ENCODE assay signal across 24 cellular contexts in the genomic region with DNA sequence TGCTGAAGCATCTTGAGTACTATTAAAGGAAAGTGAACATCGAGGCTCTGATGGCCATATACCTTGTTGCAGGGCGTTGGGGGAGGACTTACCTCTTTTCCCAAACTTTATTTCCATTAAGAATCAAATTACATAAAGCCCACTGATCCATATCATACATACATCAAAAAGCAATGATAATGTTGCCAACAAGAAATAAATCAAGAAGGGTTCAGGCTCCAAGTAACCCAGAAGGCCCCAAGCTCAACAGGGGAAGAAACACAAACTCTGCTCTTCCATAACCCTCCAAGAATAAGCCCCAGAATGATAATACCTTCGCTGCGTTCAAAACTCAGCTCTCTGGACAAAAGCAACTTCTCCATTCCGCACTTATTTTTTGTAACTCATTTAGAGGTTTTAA. TPM values are rescaled to one million over a fixed set of nuclear protein-coding genes. Genes with fewer than 3 reads are reported as not detected.
DNase-seq lines count a peak whose midpoint lies in the region; ATAC-seq, FAIRE-seq and TF ChIP-seq lines count a peak whose summit lies in the region.
"Had no signal": no experiment of that assay in that cellular context is flagged by ENCODE, and none has a peak within 500 bp of the region (broad histone marks: within the 10 kb centered on the region; RNA-seq: fewer than 3 reads in every experiment).

No MANE protein-coding gene starts in this region.

- no peaks in the 10 kb centered on the region for H3K36me3 Mint-ChIP-seq in neural progenitor cell
- H3K36me3 Mint-ChIP-seq: CD4-positive, CD25-positive, alpha-beta regulatory T cell; CD8-positive, alpha-beta T cell had no signal

- H3K4me1 ChIP-seq in SK-N-SH (ENCODE audit: control insufficient read depth in 1 of 2, insufficient read depth in 2 of 2, low read depth in 1 of 2, low read length in 1 of 2) (peaks cover 4 to 23% of the 10 kb centered on the region in 2 experiments), RWPE2 (ENCODE audit: insufficient read depth, poor library complexity, severe bottlenecking) (peaks cover 10% of the 10 kb centered on the region), hepatocyte (ENCODE audit: insufficient read depth) (peaks cover 5% of the 10 kb centered on the region), neural progenitor cell (no peaks in the 10 kb centered on the region), small intestine (ENCODE audit: control insufficient read depth in 2 of 2, insufficient read depth in 1 of 2, low read depth in 1 of 2, low read length in 1 of 2) (no peaks in the 10 kb centered on the region)
- H3K4me1 ChIP-seq: BLaER1, Caco-2, HAP-1 had no signal

- no peak for TF ChIP-seq RAD21 in SK-N-SH (IDR thresholded peaks at IDR 0.05; ENCODE audit: low read length)

- H3K9ac ChIP-seq in SK-N-SH, result no peak overlapping the region; the same call in 1 of the 2 replicates
- no peak overlapping the region for H3K9ac ChIP-seq in neural progenitor cell
- H3K9ac ChIP-seq: BLaER1 had no signal

- TF ChIP-seq EP300 in SK-N-SH (IDR thresholded peaks at IDR 0.05; ENCODE audit: borderline replicate concordance in 1 of 2, low read depth in 1 of 2, low read length in 1 of 2), result no peak

- peaks cover 13% of the 10 kb centered on the region for H3F3A ChIP-seq in SK-N-SH (replicated peaks; ENCODE audit: insufficient read depth)
- H3F3A ChIP-seq in neural progenitor cell (ENCODE audit: low read depth), result no peaks in the 10 kb centered on the region

- no peaks in the 10 kb centered on the region for H4K20me1 ChIP-seq in SK-N-SH (ENCODE audit: insufficient read depth)
- no peaks in the 10 kb centered on the region for H4K20me1 ChIP-seq in hepatocyte (ENCODE audit: insufficient read depth, poor library complexity, severe bottlenecking)
- no peaks in the 10 kb centered on the region for H4K20me1 ChIP-seq in neural progenitor cell (ENCODE audit: low read depth)
- H4K20me1 ChIP-seq: BLaER1 had no signal

- peak overlapping the region; percentile 36 for H3K27ac Mint-ChIP-seq in neural progenitor cell
- H3K27ac Mint-ChIP-seq: B cell; CD4-positive, CD25-positive, alpha-beta regulatory T cell; CD8-positive, alpha-beta T cell had no signal

- H3K79me2 ChIP-seq in SK-N-SH (ENCODE audit: insufficient read depth) (no peaks in the 10 kb centered on the region), hepatocyte (no peaks in the 10 kb centered on the region), neural progenitor cell (ENCODE audit: low read depth) (no peaks in the 10 kb centered on the region)

- 90% methylated on average over 5 of the region's 5 CpGs for WGBS in SK-N-SH (ENCODE audit: low lambda C conversion rate)
- WGBS in hepatocyte (ENCODE audit: low lambda C conversion rate, missing lambda C conversion rate), result 94% methylated on average over 5 of the region's 5 CpGs
- WGBS in small intestine, 3 donors, result 79 to 91% (median 89%) methylated on average over 5 of the region's 5 CpGs

- H3K4me1 Mint-ChIP-seq in neural progenitor cell, result no peaks in the 10 kb centered on the region
- H3K4me1 Mint-ChIP-seq: B cell; CD4-positive, CD25-positive, alpha-beta regulatory T cell had no signal

- FAIRE-seq in small intestine (lab: Jason Lieb, UNC), result no peak
- FAIRE-seq: A204.1, G401.6, GM12892, GM18507, H54 had no signal

- H3K27me3 ChIP-seq in SK-N-SH (ENCODE audit: insufficient read depth), result no peaks in the 10 kb centered on the region
- H3K27me3 ChIP-seq in RWPE2 (ENCODE audit: insufficient read depth, poor library complexity, severe bottlenecking), result no peaks in the 10 kb centered on the region
- no peaks in the 10 kb centered on the region for H3K27me3 ChIP-seq in hepatocyte
- H3K27me3 ChIP-seq in neural progenitor cell, result no peaks in the 10 kb centered on the region
- H3K27me3 ChIP-seq in small intestine (ENCODE audit: control insufficient read depth in 2 of 2, insufficient read depth in 2 of 2, low read length in 2 of 2), result no peaks in the 10 kb centered on the region
- H3K27me3 ChIP-seq: BLaER1 had no signal

- no peaks in the 10 kb centered on the region for H3K9me3 Mint-ChIP-seq in neural progenitor cell
- H3K9me3 Mint-ChIP-seq: CD4-positive, CD25-positive, alpha-beta regulatory T cell; CD8-positive, alpha-beta T cell had no signal

- DNase-seq in SK-N-SH (no peak), RWPE2 (ENCODE audit: low spot score) (no peak), hepatocyte (ENCODE audit: low spot score) (no peak), neural progenitor cell (ENCODE audit: low spot score) (no peak), small intestine (no peak)
- no peak for DNase-seq in stimulated activated naive CD4-positive, alpha-beta T cell treated with Interleukin-2 at 50 U/mL for 16 hours (lab: John Stamatoyannopoulos, UW)
- DNase-seq: Caco-2; CD4-positive, CD25-positive, alpha-beta regulatory T cell; CD8-positive, alpha-beta T cell; DMS153; DND-41; GOT3 had no signal

- no peak overlapping the region for H3K4me3 Mint-ChIP-seq in neural progenitor cell
- H3K4me3 Mint-ChIP-seq: B cell; CD4-positive, CD25-positive, alpha-beta regulatory T cell; CD8-positive, alpha-beta T cell had no signal

- ATAC-seq in SK-N-SH treated with all-trans-retinoic acid at 6 μM for 48 hours (no peak), RWPE2 (ENCODE audit: low read depth) (no peak), GM21390 (IDR thresholded peaks at IDR 0.05; ENCODE audit: unreplicated experiment) (no peak)
- ATAC-seq: CD8-positive, alpha-beta T cell had no signal

- H3K4me2 ChIP-seq in SK-N-SH (no peak overlapping the region), hepatocyte (no peak overlapping the region), neural progenitor cell (no peak overlapping the region)
- H3K4me2 ChIP-seq: BLaER1 had no signal

- H3K27ac ChIP-seq in SK-N-SH (ENCODE audit: low read depth in 2 of 2, low read length in 1 of 2) (peak overlapping the region in 1 of 2 experiments; percentile 50; a peak in 2 of 4 replicates), RWPE2 (ENCODE audit: poor library complexity, severe bottlenecking) (peak overlapping the region; percentile 50), hepatocyte (peak overlapping the region; percentile 22), neural progenitor cell (no peak overlapping the region), small intestine (ENCODE audit: low read depth in 1 of 2, low read length in 1 of 2) (no peak overlapping the region)
- H3K27ac ChIP-seq: 22Rv1, BLaER1, C4-2B had no signal

- TF ChIP-seq CTCF in SK-N-SH (IDR thresholded peaks at IDR 0.05) (no peak), RWPE2 (IDR thresholded peaks at IDR 0.05; ENCODE audit: poor library complexity, severe bottlenecking) (no peak), hepatocyte (IDR thresholded peaks at IDR 0.05; ENCODE audit: poor library complexity) (no peak), neural progenitor cell (IDR thresholded peaks at IDR 0.05) (no peak)

- H3K4me3 ChIP-seq in SK-N-SH (ENCODE audit: low read depth in 2 of 2, low read length in 1 of 2) (no peak overlapping the region), RWPE2 (ENCODE audit: severe bottlenecking) (no peak overlapping the region), hepatocyte (no peak overlapping the region), neural progenitor cell (no peak overlapping the region), small intestine (ENCODE audit: low read depth in 1 of 2, low read length in 2 of 2) (no peak overlapping the region)
- H3K4me3 ChIP-seq: BLaER1, HAP-1 had no signal

- H3K27me3 Mint-ChIP-seq in neural progenitor cell (ENCODE audit: insufficient read depth, low read depth), result no peaks in the 10 kb centered on the region

- no peaks in the 10 kb centered on the region for H3K36me3 ChIP-seq in SK-N-SH (replicated peaks in 1 of 2; ENCODE audit: control insufficient read depth in 1 of 2, insufficient read depth in 2 of 2, low read length in 1 of 2)
- H3K36me3 ChIP-seq in RWPE2 (ENCODE audit: low read depth), result no peaks in the 10 kb centered on the region
- no peaks in the 10 kb centered on the region for H3K36me3 ChIP-seq in hepatocyte (replicated peaks; ENCODE audit: insufficient read depth, low read depth)
- H3K36me3 ChIP-seq in neural progenitor cell, result no peaks in the 10 kb centered on the region
- no peaks in the 10 kb centered on the region for H3K36me3 ChIP-seq in small intestine (ENCODE audit: control insufficient read depth in 2 of 2, insufficient read depth in 2 of 2, low read length in 2 of 2)
- H3K36me3 ChIP-seq: BLaER1, HAP-1 had no signal

- H3K9me3 ChIP-seq in SK-N-SH (no peaks in the 10 kb centered on the region), RWPE2 (ENCODE audit: severe bottlenecking) (no peaks in the 10 kb centered on the region), hepatocyte (ENCODE audit: low read depth) (no peaks in the 10 kb centered on the region), neural progenitor cell (ENCODE audit: low read depth) (no peaks in the 10 kb centered on the region), small intestine (ENCODE audit: control insufficient read depth, low read depth) (no peaks in the 10 kb centered on the region)
- H3K9me3 ChIP-seq: BLaER1, Caco-2, HAP-1 had no signal

- H3K9me2 ChIP-seq in SK-N-SH (no peaks in the 10 kb centered on the region), hepatocyte (replicated peaks; ENCODE audit: insufficient read depth) (no peaks in the 10 kb centered on the region)

- H2AFZ ChIP-seq in SK-N-SH (ENCODE audit: low read depth) (peak overlapping the region; percentile 8; the same call in 1 of the 2 replicates), hepatocyte (no peak overlapping the region), neural progenitor cell (replicated peaks) (no peak overlapping the region)

- POLR2A ChIA-PET in SK-N-SH (lab: Yijun Ruan, JAX), result interaction anchor here (1.7 kb wide), 1 partner anchor 1596 kb away, joined by 5 read pairs; a partner anchor contains a TSS

- CTCF ChIA-PET in SK-N-SH (lab: Yijun Ruan, JAX), result interaction anchor here (0.7 to 9.7 kb wide), 17 partner anchors 12 to 1695 kb away, joined by 3 to 150 read pairs (median 5); no protein-coding TSS in a partner anchor

TF ChIP-seq in SK-N-SH, 30 proteins besides CTCF, POLR2A, EP300 and RAD21 (continues in another document):
- no peak for TF ChIP-seq NRF1 (IDR thresholded peaks at IDR 0.05; ENCODE audit: low read depth, low read length)

TF ChIP-seq in SK-N-SH treated with all-trans-retinoic acid at 6 μM for 48 hours, 23 proteins besides CTCF, POLR2A, EP300 and RAD21 (continues in another document):
- TF ChIP-seq ZFP3 (CRISPR knock-in tag; IDR thresholded peaks at IDR 0.05) (no peak), SNAI2 (CRISPR knock-in tag; IDR thresholded peaks at IDR 0.05) (no peak), BACH2 (CRISPR knock-in tag; IDR thresholded peaks at IDR 0.05; ENCODE audit: borderline replicate concordance) (no peak), ZNF8 (CRISPR knock-in tag; IDR thresholded peaks at IDR 0.05) (no peak), ESRRG (CRISPR knock-in tag; IDR thresholded peaks at IDR 0.05) (no peak), ZNF70 (CRISPR knock-in tag; IDR thresholded peaks at IDR 0.05) (no peak), PPARA (CRISPR knock-in tag; IDR thresholded peaks at IDR 0.05; ENCODE audit: borderline replicate concordance) (no peak)

RNA-seq across cellular contexts. Expression of a gene that starts 32.3 kb away (rescaled TPM):
- polyA plus RNA-seq in SK-N-SH (2012; rRNA removed) (45.9 and 60.0 TPM in 2 replicates), hepatocyte (29.4 and 34.7 TPM in 2 replicates), small intestine (10 to 100 TPM; 27.1 to 29.7 (median 27.6) TPM)
- polyA plus RNA-seq in SK-N-SH (2012; cell fraction: cytosol; rRNA removed), result 76.5 and 140 TPM in 2 replicates
- 10.4 and 23.9 TPM in 2 replicates for polyA plus RNA-seq in SK-N-SH (2012; cell fraction: nucleus; rRNA removed)
- total RNA-seq in hepatocyte (52.1 and 55.6 TPM in 2 replicates), neural progenitor cell (ENCODE audit: low replicate concordance) (38.8 and 66.6 TPM in 2 replicates)

Comparison
In these comparisons a context has a peak if more than half of its experiments do, and no peak if none do; other contexts are left out.
1. H3K27ac ChIP-seq: peak in RWPE2 (single experiment) and hepatocyte (single experiment); none in neural progenitor cell (single experiment) and small intestine (0 of 2).